ENCODE assay signal across 20 cellular contexts in the genomic region with DNA sequence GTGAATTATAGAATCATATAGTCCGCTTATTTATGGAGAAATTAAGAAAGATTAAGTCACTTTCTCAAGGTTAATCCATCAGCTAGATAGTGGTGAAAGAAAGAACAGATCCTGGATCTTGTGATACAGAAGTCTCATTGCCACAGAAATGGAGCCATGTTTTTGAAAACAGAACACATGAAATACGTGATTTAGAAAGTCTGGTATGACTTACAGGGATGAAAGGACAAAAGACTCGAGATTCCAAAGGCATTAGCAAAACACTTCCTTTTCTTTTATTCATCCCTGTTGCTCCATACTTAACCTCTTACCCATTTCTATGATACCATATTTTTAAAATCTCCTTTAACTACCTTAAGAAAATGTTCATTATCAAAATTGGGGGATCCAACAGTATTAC. TPM values are rescaled to one million over a fixed set of nuclear protein-coding genes. Genes with fewer than 3 reads are reported as not detected.
DNase-seq lines count a peak whose midpoint lies in the region; ATAC-seq and TF ChIP-seq lines count a peak whose summit lies in the region.
"Had no signal": no experiment of that assay in that cellular context is flagged by ENCODE, and none has a peak within 500 bp of the region (broad histone marks: within the 10 kb centered on the region; RNA-seq: fewer than 3 reads in every experiment).

No MANE protein-coding gene starts in this region.

- ATAC-seq in RWPE2 (ENCODE audit: low read depth) (peak; percentile 44), right lobe of liver (no peak)
- ATAC-seq: activated T-helper 17 cell treated with anti-CD3 and anti-CD28 coated beads, Interleukin-2, amount 50 U/mL, for 72 hours; esophagus mucosa; heart right ventricle had no signal

- H3K4me3 Mint-ChIP-seq in immature natural killer cell: no peak overlapping the region
- H3K4me3 Mint-ChIP-seq: activated T-helper 17 cell treated with anti-CD3 and anti-CD28 coated beads, Interleukin-2, amount 50 U/mL, for 72 hours had no signal

- WGBS in stomach, 5 donors: 50 to 91% (median 60%) methylated on average over 3 of the region's 3 CpGs
- WGBS in right lobe of liver (ENCODE audit: insufficient coverage, low coverage, low lambda C conversion rate, missing lambda C conversion rate): 51% methylated on average over 3 of the region's 3 CpGs

- H3K4me3 ChIP-seq in RWPE2 (ENCODE audit: severe bottlenecking) (no peak overlapping the region), stomach (no peak overlapping the region), right lobe of liver (no peak overlapping the region)
- H3K4me3 ChIP-seq: heart right ventricle, lung, ovary, sigmoid colon had no signal

- peaks cover 37% of the 10 kb centered on the region for H3K4me1 ChIP-seq in RWPE2 (ENCODE audit: insufficient read depth, poor library complexity, severe bottlenecking)
- H3K4me1 ChIP-seq in stomach: no peaks in the 10 kb centered on the region
- no peaks in the 10 kb centered on the region for H3K4me1 ChIP-seq in right lobe of liver
- H3K4me1 ChIP-seq: heart right ventricle, sigmoid colon had no signal

- H3K27me3 Mint-ChIP-seq in immature natural killer cell (ENCODE audit: low read depth in 3 of 3): peaks cover 2 to 4% (median 4%) of the 10 kb centered on the region in 3 donors

- no peaks in the 10 kb centered on the region for H3K36me3 Mint-ChIP-seq in immature natural killer cell

- no peaks in the 10 kb centered on the region for H3K4me1 Mint-ChIP-seq in immature natural killer cell
- H3K4me1 Mint-ChIP-seq: activated T-helper 17 cell treated with anti-CD3 and anti-CD28 coated beads, Interleukin-2, amount 50 U/mL, for 72 hours had no signal

- H3K27ac ChIP-seq in RWPE2 (ENCODE audit: poor library complexity, severe bottlenecking) (peak overlapping the region; percentile 43), stomach (no peak overlapping the region), right lobe of liver (no peak overlapping the region)
- H3K27ac ChIP-seq: heart right ventricle, ovary, sigmoid colon had no signal

- TF ChIP-seq POLR2A in stomach (IDR thresholded peaks at IDR 0.05) (no peak), right lobe of liver (IDR thresholded peaks at IDR 0.05) (no peak)

- intact Hi-C loops in stomach (cut with DNase I; ENCODE audit: low total_unique reads) (no loop called here), right lobe of liver (cut with DNase I) (no loop called here)

- H3K9me3 Mint-ChIP-seq in immature natural killer cell: peaks cover 0 to 16% (median 7%) of the 10 kb centered on the region in 6 donors

- no peak for TF ChIP-seq EP300 in stomach (IDR thresholded peaks at IDR 0.05)

- no peak for TF ChIP-seq CTCF in RWPE2 (IDR thresholded peaks at IDR 0.05; ENCODE audit: poor library complexity, severe bottlenecking)
- TF ChIP-seq CTCF in stomach (IDR thresholded peaks at IDR 0.05): no peak
- no peak for TF ChIP-seq CTCF in right lobe of liver (IDR thresholded peaks at IDR 0.05)

- peak; percentile 65 for DNase-seq in ELR (ENCODE audit: low read depth)
- no peak for DNase-seq in RWPE2 (ENCODE audit: low spot score)
- peak; percentile 24 for DNase-seq in fibroblast of peridontal ligament (ENCODE audit: extremely low read depth)
- DNase-seq in stomach: no peak
- no peak for DNase-seq in immature natural killer cell
- no peak for DNase-seq in right lobe of liver
- DNase-seq in midbrain (lab: John Stamatoyannopoulos, UW): no peak
- DNase-seq: activated CD4-positive, alpha-beta T cell treated with anti-CD3 and anti-CD28 coated beads for 48 hours; DMS 273 treated with DMSO at 0.1 percent for 48 hours; heart right ventricle; Karpas-422; NCI-H1105 treated with DMSO at 0.1 percent for 48 hours; NCI-H2081 treated with DMSO at 0.1 percent for 48 hours; NCI-H524; ovary; sigmoid colon; stimulated activated naive CD4-positive, alpha-beta T cell had no signal

- H3K27me3 ChIP-seq in RWPE2 (ENCODE audit: insufficient read depth, poor library complexity, severe bottlenecking) (no peaks in the 10 kb centered on the region), stomach (no peaks in the 10 kb centered on the region), right lobe of liver (no peaks in the 10 kb centered on the region)
- H3K27me3 ChIP-seq: heart right ventricle, ovary, sigmoid colon had no signal

- H3K36me3 ChIP-seq in RWPE2 (ENCODE audit: low read depth) (no peaks in the 10 kb centered on the region), stomach (no peaks in the 10 kb centered on the region), right lobe of liver (no peaks in the 10 kb centered on the region)
- H3K36me3 ChIP-seq: heart right ventricle, ovary, sigmoid colon had no signal

- H3K27ac Mint-ChIP-seq in immature natural killer cell: no peak overlapping the region
- H3K27ac Mint-ChIP-seq: activated T-helper 17 cell treated with anti-CD3 and anti-CD28 coated beads, Interleukin-2, amount 50 U/mL, for 72 hours had no signal

- H3K9me3 ChIP-seq in RWPE2 (ENCODE audit: severe bottlenecking) (no peaks in the 10 kb centered on the region), stomach (no peaks in the 10 kb centered on the region), right lobe of liver (no peaks in the 10 kb centered on the region)
- H3K9me3 ChIP-seq: ovary had no signal

RNA-seq across cellular contexts. Expression of gene TEX9, which starts 40.0 kb away (rescaled TPM):
- total RNA-seq in stomach (10 to 100 TPM in 2 of 5 donors, 1 to 10 TPM in 3; 1.8 to 27.4 (median 9.8) TPM), right lobe of liver (1 to 10 TPM in 1 of 6 experiments, under 1 TPM in 5; 0.31 to 1.4 (median 0.65) TPM)
- polyA plus RNA-seq in stomach (1 to 10 TPM; 3.8 to 5.5 (median 5.3) TPM), immature natural killer cell (under 1 TPM in 1 of 3 donors, not detected in 2; 0.53 TPM)

Comparison
In these comparisons a context has a peak if more than half of its experiments do, and no peak if none do; other contexts are left out.
1. DNase-seq: peak in ELR (single experiment) and fibroblast of peridontal ligament (single experiment); none in RWPE2 (single experiment), stomach (single experiment), immature natural killer cell (0 of 3), right lobe of liver (0 of 3) and midbrain (single experiment).